Comparison of ENCODE assay signal across 13 cellular contexts in the genomic region with DNA sequence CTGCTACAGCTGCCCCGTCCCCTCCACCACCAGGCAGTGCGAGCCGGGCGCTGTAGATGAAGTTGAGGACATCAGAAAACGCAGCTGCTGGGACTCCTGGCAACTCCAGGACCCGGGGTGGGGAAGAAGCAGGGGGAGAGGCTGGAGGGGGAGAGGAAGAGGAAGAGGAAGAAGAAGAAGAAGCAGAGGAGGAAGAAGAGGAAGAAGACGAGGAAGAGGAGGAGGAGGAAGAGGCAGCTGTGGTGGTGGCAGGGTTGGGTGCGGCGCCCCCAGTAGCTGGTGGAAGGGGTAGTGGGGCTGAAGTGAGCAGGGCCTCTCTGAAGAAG. TPM values are rescaled to one million over a fixed set of nuclear protein-coding genes. Genes with fewer than 3 reads are reported as not detected.
DNase-seq lines count a peak whose midpoint lies in the region; ATAC-seq, FAIRE-seq and TF ChIP-seq lines count a peak whose summit lies in the region.
"Had no signal": no experiment of that assay in that cellular context is flagged by ENCODE, and none has a peak within 500 bp of the region (broad histone marks: within the 10 kb centered on the region; RNA-seq: fewer than 3 reads in every experiment).

No MANE protein-coding gene starts in this region.

- no peak for ATAC-seq in K562
- no peak for ATAC-seq in GM21723 (IDR thresholded peaks at IDR 0.05; ENCODE audit: unreplicated experiment)
- no peak for ATAC-seq in HG03280 (IDR thresholded peaks at IDR 0.05; ENCODE audit: unreplicated experiment)

- no peak overlapping the region for H2AFZ ChIP-seq in K562 (ENCODE audit: low read depth, low read length)

- H3K9me3 ChIP-seq in K562 (replicated peaks; ENCODE audit: control insufficient read depth, insufficient read depth, low read depth, low read length) (no peaks in the 10 kb centered on the region), neutrophil (no peaks in the 10 kb centered on the region)

- H3K9me1 ChIP-seq in K562 (ENCODE audit: control insufficient read depth, insufficient read depth, low read length) = no peaks in the 10 kb centered on the region

- peak overlapping the region; percentile 41 to 82 for H3K4me3 Mint-ChIP-seq in CD14-positive monocyte
- no peak overlapping the region for H3K4me3 Mint-ChIP-seq in Calu3 (ENCODE audit: low read depth, unreplicated experiment)

- H3K36me3 Mint-ChIP-seq in CD14-positive monocyte (peaks cover 20 to 38% of the 10 kb centered on the region in 2 donors), Calu3 (ENCODE audit: insufficient read depth, unreplicated experiment) (peaks cover 18% of the 10 kb centered on the region)

- H3K27ac ChIP-seq in K562 (ENCODE audit: extremely low read depth, low read depth, low read length) (peak overlapping the region; percentile 70; the same call in 1 of the 3 replicates), neutrophil (peak overlapping the region; percentile 61)

- DNase-seq in CD14-positive monocyte (ENCODE audit: low spot score) (no peak), K562 (ENCODE audit: extremely low read depth in 1 of 4, low spot score in 3 of 4) (no peak), Calu3 (no peak)
- DNase-seq: activated CD8-positive, alpha-beta memory T cell treated with anti-CD3 and anti-CD28 coated beads, Interleukin-2, amount 50 U/mL, for 4 hours; naive B cell; NCI-H1436; SHP77; stimulated activated CD4-positive, alpha-beta T cell treated with anti-CD3 and anti-CD28 coated beads, Interleukin-12 subunit alpha, Interleukin-12 subunit beta, amount 100 ng/mL, for 4 hours had no signal

- H3K27me3 Mint-ChIP-seq in CD14-positive monocyte (ENCODE audit: low read depth in 3 of 3) = no peaks in the 10 kb centered on the region
- no peaks in the 10 kb centered on the region for H3K27me3 Mint-ChIP-seq in Calu3 (ENCODE audit: unreplicated experiment)
- H3K27me3 Mint-ChIP-seq: naive B cell had no signal

- H3K27me3 ChIP-seq in K562 (ENCODE audit: control insufficient read depth in 2 of 2, insufficient read depth in 2 of 2, low read length in 2 of 2) (no peaks in the 10 kb centered on the region), neutrophil (no peaks in the 10 kb centered on the region)

- no peaks in the 10 kb centered on the region for H3K9me3 Mint-ChIP-seq in CD14-positive monocyte
- H3K9me3 Mint-ChIP-seq in Calu3 (ENCODE audit: low read depth, unreplicated experiment) = no peaks in the 10 kb centered on the region
- H3K9me3 Mint-ChIP-seq: naive B cell had no signal

- POLR2A ChIA-PET in K562 (lab: Yijun Ruan, JAX) = interaction anchor here (0.5 to 2.0 kb wide), 6 partner anchors 10 to 142 kb away, joined by 3 to 6 read pairs (median 4); no protein-coding TSS in a partner anchor

- TF ChIP-seq POLR2A in K562 (conservative IDR thresholded peaks at IDR 0.05) = no peak

- CTCF ChIA-PET in K562 (lab: Yijun Ruan, JAX; ENCODE audit: low intra/inter-chr PET ratio) = no interaction called here
- CTCF ChIA-PET in Calu3 (lab: Charles Lee) = no interaction called here

- no peak overlapping the region for H3K4me2 ChIP-seq in K562 (ENCODE audit: insufficient read depth, low read length)

- intact Hi-C loops in CD14-positive monocyte (cut with micrococcal nuclease) = loop anchor here in 1 of 2 donors (1.0 kb wide), 1 partner anchor 11 kb away; no protein-coding TSS in a partner anchor
- intact Hi-C loops in K562 (cut with micrococcal nuclease) = no loop called here
- intact Hi-C loops in Calu3 (cut with micrococcal nuclease; ENCODE audit: unreplicated experiment) = no loop called here

- TF ChIP-seq RAD21 in K562 (CRISPR knock-in tag; conservative IDR thresholded peaks at IDR 0.05 in 1 of 2, IDR thresholded peaks at IDR 0.05 in 1 of 2) = no peak

- no peak overlapping the region for H3K4me3 ChIP-seq in K562
- no peak overlapping the region for H3K4me3 ChIP-seq in neutrophil (ENCODE audit: low read depth in 1 of 2, low read length in 1 of 2)

- TF ChIP-seq CTCF in CD14-positive monocyte (IDR thresholded peaks at IDR 0.05) = no peak
- TF ChIP-seq CTCF in K562 (IDR thresholded peaks at IDR 0.05 in 2 of 3, conservative IDR thresholded peaks at IDR 0.05 in 1 of 3; ENCODE audit: insufficient read depth in 2 of 3, low read depth in 1 of 3, low read length in 3 of 3) = no peak
- no peak for TF ChIP-seq CTCF in neutrophil (IDR thresholded peaks at IDR 0.05)
- TF ChIP-seq CTCF in Calu3 (IDR thresholded peaks at IDR 0.05; ENCODE audit: unreplicated experiment) = no peak

- H3K36me3 ChIP-seq in K562 (ENCODE audit: control insufficient read depth, insufficient read depth, low read length) (peaks cover 37% of the 10 kb centered on the region; the same call in 1 of the 3 replicates), neutrophil (peaks cover 27% of the 10 kb centered on the region)

- H3K4me1 ChIP-seq in K562 (replicated peaks in 1 of 2; ENCODE audit: control insufficient read depth in 2 of 2, insufficient read depth in 2 of 2, low read length in 2 of 2) (peaks cover 8 to 29% of the 10 kb centered on the region in 2 experiments), neutrophil (ENCODE audit: control insufficient read depth in 1 of 2, insufficient read depth in 1 of 2, low read depth in 1 of 2, low read length in 1 of 2) (peaks cover 13 to 15% of the 10 kb centered on the region in 2 experiments)

- WGBS in K562 (ENCODE audit: insufficient coverage, low coverage, missing lambda C conversion rate) = 95% methylated on average over 3 of the region's 9 CpGs

- peaks cover 14% of the 10 kb centered on the region for H3K79me2 ChIP-seq in K562 (ENCODE audit: control insufficient read depth, insufficient read depth, low read length)

- TF ChIP-seq EP300 in K562 (IDR thresholded peaks at IDR 0.05; ENCODE audit: low read length) = no peak

- H3K9ac ChIP-seq in K562 (ENCODE audit: insufficient read depth in 1 of 2, low read depth in 2 of 2, low read length in 2 of 2) = peak overlapping the region in 1 of 2 experiments; percentile 64; a peak in 2 of 4 replicates

- H3K4me1 Mint-ChIP-seq in CD14-positive monocyte (peaks cover 21% of the 10 kb centered on the region), Calu3 (ENCODE audit: low read depth, unreplicated experiment) (no peaks in the 10 kb centered on the region)

- BruUV-seq in K562 (replicated peaks; lab: Mats Ljungman, UMichigan) = no TSS peak
- BruUV-seq in Calu3 (replicated peaks; lab: Mats Ljungman, UMichigan) = no TSS peak

- H3K27ac Mint-ChIP-seq in CD14-positive monocyte = peak overlapping the region; percentile 88 to 97 (median 94)
- H3K27ac Mint-ChIP-seq in Calu3 (ENCODE audit: unreplicated experiment) = no peak overlapping the region

- in situ Hi-C loops in K562 (cut with MboI) = no loop called here

- no peak for FAIRE-seq in K562 (lab: Jason Lieb, UNC)

- no peaks in the 10 kb centered on the region for H4K20me1 ChIP-seq in K562 (replicated peaks; ENCODE audit: control insufficient read depth, insufficient read depth, low read length)

RNA-seq across cellular contexts. Expression of a gene that starts 13.2 kb away (rescaled TPM):
- polyA plus RNA-seq in CD14-positive monocyte (1 to 10 TPM; 3.4 to 4.4 TPM), K562 (2011; rRNA removed) (2.5 and 2.7 TPM in 2 replicates), K562 (2014; fragmentation: Illumina TruSeq; extraction: Trizol) (4.5 and 4.9 TPM in 2 replicates), K562 (2014; fragmentation: Nextera tagmentation; extraction: Ambion mirVana) (1 to 10 TPM in 1 of 2 experiments, under 1 TPM in 1; 0.92 to 1.1 TPM), K562 (2014; rRNA removed) (4.0 and 4.7 TPM in 2 replicates)
- total RNA-seq in K562 (2011; cell fraction: chromatin; rRNA removed; ENCODE audit: low replicate concordance) = 8.1 and 15.0 TPM in 2 replicates
- total RNA-seq in K562 (2011; cell fraction: nucleolus; rRNA removed) = 9.2 and 9.7 TPM in 2 replicates
- 10.6 and 12.8 TPM in 2 replicates for total RNA-seq in K562 (2011; cell fraction: nucleoplasm; rRNA removed)
- total RNA-seq in K562 (2014; rRNA removed) (3.3 and 5.0 TPM in 2 replicates), K562 (2014; rRNA removed; fragmentation: Illumina TruSeq; extraction: Trizol) (2.5 and 2.7 TPM in 2 replicates), K562 (2015; rRNA removed; fragmentation: Illumina TruSeq; extraction: Trizol) (4.0 and 4.2 TPM in 2 replicates), K562 (2021) (6.7 and 6.9 TPM in 2 replicates), Calu3 (2022) (27.2 and 28.1 TPM in 2 replicates)
- polyA plus RNA-seq in K562 (2011; cell fraction: cytosol; rRNA removed) = 2.8 TPM in 2 replicates
- polyA plus RNA-seq in K562 (2011; cell fraction: nucleus; rRNA removed) = 9.9 and 13.7 TPM in 2 replicates
- polyA plus RNA-seq in K562 (2012) = 3.8 and 4.1 TPM in 2 replicates
- polyA minus RNA-seq in K562 (2011; rRNA and poly(A)+ RNA removed) = 3.3 and 3.5 TPM in 2 replicates
- polyA minus RNA-seq in K562 (2011; cell fraction: cytosol; rRNA and poly(A)+ RNA removed) = 2.0 and 2.7 TPM in 2 replicates
- polyA minus RNA-seq in K562 (2011; cell fraction: nucleus; rRNA and poly(A)+ RNA removed) = 4.6 and 6.0 TPM in 2 replicates

RNA-seq across cellular contexts. Expression of a gene that starts 15.0 kb away (rescaled TPM):
- not detected for polyA plus RNA-seq in CD14-positive monocyte
- not detected in 2 replicates for total RNA-seq in K562 (2011; cell fraction: chromatin; rRNA removed; ENCODE audit: low replicate concordance)
- not detected in 2 replicates for total RNA-seq in K562 (2011; cell fraction: nucleolus; rRNA removed)
- total RNA-seq in K562 (2011; cell fraction: nucleoplasm; rRNA removed) = not detected in 2 replicates
- not detected in 2 replicates for total RNA-seq in K562 (2014; rRNA removed)
- total RNA-seq in K562 (2014; rRNA removed; fragmentation: Illumina TruSeq; extraction: Trizol) = not detected in 2 replicates
- not detected in 2 replicates for total RNA-seq in K562 (2015; rRNA removed; fragmentation: Illumina TruSeq; extraction: Trizol)
- not detected in 2 replicates for total RNA-seq in K562 (2021)
- not detected in 2 replicates for polyA plus RNA-seq in K562 (2011; rRNA removed)
- not detected in 2 replicates for polyA plus RNA-seq in K562 (2011; cell fraction: cytosol; rRNA removed)
- polyA plus RNA-seq in K562 (2011; cell fraction: nucleus; rRNA removed) = not detected in 2 replicates
- 0.14 TPM in 1 of 2 replicates, not detected in the other for polyA plus RNA-seq in K562 (2012)
- polyA plus RNA-seq in K562 (2014; fragmentation: Illumina TruSeq; extraction: Trizol) = not detected in 2 replicates
- polyA plus RNA-seq in K562 (2014; fragmentation: Nextera tagmentation; extraction: Ambion mirVana) = not detected
- polyA plus RNA-seq in K562 (2014; rRNA removed) = not detected in 2 replicates
- not detected in 2 replicates for polyA minus RNA-seq in K562 (2011; rRNA and poly(A)+ RNA removed)
- polyA minus RNA-seq in K562 (2011; cell fraction: cytosol; rRNA and poly(A)+ RNA removed) = not detected in 2 replicates
- polyA minus RNA-seq in K562 (2011; cell fraction: nucleus; rRNA and poly(A)+ RNA removed) = not detected in 2 replicates
- not detected in 2 replicates for total RNA-seq in Calu3 (2022)
- total RNA-seq: endothelial cell of umbilical vein, H7 had no signal
- polyA plus RNA-seq: endothelial cell of umbilical vein had no signal

RNA-seq across cellular contexts. Expression of a gene that starts 17.9 kb away (rescaled TPM):
- polyA plus RNA-seq in CD14-positive monocyte (10 to 100 TPM; 12.1 to 25.4 TPM), K562 (2011; rRNA removed) (8.7 and 13.6 TPM in 2 replicates), K562 (2014; fragmentation: Illumina TruSeq; extraction: Trizol) (52.5 and 55.6 TPM in 2 replicates), K562 (2014; fragmentation: Nextera tagmentation; extraction: Ambion mirVana) (1 to 10 TPM; 1.3 to 1.5 TPM), K562 (2014; rRNA removed) (20.9 and 23.9 TPM in 2 replicates)
- 324 and 608 TPM in 2 replicates for total RNA-seq in K562 (2011; cell fraction: chromatin; rRNA removed; ENCODE audit: low replicate concordance)
- 252 and 283 TPM in 2 replicates for total RNA-seq in K562 (2011; cell fraction: nucleolus; rRNA removed)
- 236 and 241 TPM in 2 replicates for total RNA-seq in K562 (2011; cell fraction: nucleoplasm; rRNA removed)
- total RNA-seq in K562 (2014; rRNA removed) (31.7 and 32.1 TPM in 2 replicates), K562 (2014; rRNA removed; fragmentation: Illumina TruSeq; extraction: Trizol) (9.0 and 12.4 TPM in 2 replicates), K562 (2015; rRNA removed; fragmentation: Illumina TruSeq; extraction: Trizol) (9.6 and 15.4 TPM in 2 replicates), K562 (2021) (97.6 and 109 TPM in 2 replicates), Calu3 (2022) (89.0 and 99.3 TPM in 2 replicates)
- polyA plus RNA-seq in K562 (2011; cell fraction: cytosol; rRNA removed) = 10.8 and 13.4 TPM in 2 replicates
- polyA plus RNA-seq in K562 (2011; cell fraction: nucleus; rRNA removed) = 56.5 and 68.4 TPM in 2 replicates
- polyA plus RNA-seq in K562 (2012) = 46.0 and 58.3 TPM in 2 replicates
- 63.4 and 72.9 TPM in 2 replicates for polyA minus RNA-seq in K562 (2011; rRNA and poly(A)+ RNA removed)
- polyA minus RNA-seq in K562 (2011; cell fraction: cytosol; rRNA and poly(A)+ RNA removed) = 117 and 140 TPM in 2 replicates
- polyA minus RNA-seq in K562 (2011; cell fraction: nucleus; rRNA and poly(A)+ RNA removed) = 66.5 and 98.3 TPM in 2 replicates

RNA-seq across cellular contexts. Expression of a gene that starts 21.4 kb away (rescaled TPM):
- 10 to 100 TPM; 14.7 to 15.7 TPM for polyA plus RNA-seq in CD14-positive monocyte
- 8.4 and 14.2 TPM in 2 replicates for total RNA-seq in K562 (2011; cell fraction: chromatin; rRNA removed; ENCODE audit: low replicate concordance)
- 9.3 and 9.7 TPM in 2 replicates for total RNA-seq in K562 (2011; cell fraction: nucleolus; rRNA removed)
- total RNA-seq in K562 (2011; cell fraction: nucleoplasm; rRNA removed) = 10.6 and 13.7 TPM in 2 replicates
- 4.7 and 5.0 TPM in 2 replicates for total RNA-seq in K562 (2014; rRNA removed)
- 4.8 and 5.1 TPM in 2 replicates for total RNA-seq in K562 (2014; rRNA removed; fragmentation: Illumina TruSeq; extraction: Trizol)
- 6.3 and 6.6 TPM in 2 replicates for total RNA-seq in K562 (2015; rRNA removed; fragmentation: Illumina TruSeq; extraction: Trizol)
- total RNA-seq in K562 (2021) = 4.5 and 4.9 TPM in 2 replicates
- 7.5 and 7.6 TPM in 2 replicates for polyA plus RNA-seq in K562 (2011; rRNA removed)
- polyA plus RNA-seq in K562 (2011; cell fraction: cytosol; rRNA removed) = 12.9 and 14.1 TPM in 2 replicates
- 5.5 and 7.4 TPM in 2 replicates for polyA plus RNA-seq in K562 (2011; cell fraction: nucleus; rRNA removed)
- 10.8 and 11.7 TPM in 2 replicates for polyA plus RNA-seq in K562 (2012)
- polyA plus RNA-seq in K562 (2014; fragmentation: Illumina TruSeq; extraction: Trizol) = 11.5 and 12.3 TPM in 2 replicates
- polyA plus RNA-seq in K562 (2014; fragmentation: Nextera tagmentation; extraction: Ambion mirVana) = 10 to 100 TPM in 1 of 2 experiments, 1 to 10 TPM in 1; 8.2 to 11.3 TPM
- 6.8 and 7.9 TPM in 2 replicates for polyA plus RNA-seq in K562 (2014; rRNA removed)
- polyA minus RNA-seq in K562 (2011; rRNA and poly(A)+ RNA removed) = 3.7 and 4.7 TPM in 2 replicates
- 2.6 and 2.8 TPM in 2 replicates for polyA minus RNA-seq in K562 (2011; cell fraction: cytosol; rRNA and poly(A)+ RNA removed)
- polyA minus RNA-seq in K562 (2011; cell fraction: nucleus; rRNA and poly(A)+ RNA removed) = 2.2 and 3.1 TPM in 2 replicates
- 2.4 and 3.0 TPM in 2 replicates for total RNA-seq in Calu3 (2022)

RNA-seq across cellular contexts. Expression of a gene that starts 27.0 kb away (rescaled TPM):
- polyA plus RNA-seq in CD14-positive monocyte (not detected), K562 (2011; rRNA removed) (4.7 and 10.4 TPM in 2 replicates), K562 (2014; fragmentation: Illumina TruSeq; extraction: Trizol) (6.1 and 7.5 TPM in 2 replicates), K562 (2014; fragmentation: Nextera tagmentation; extraction: Ambion mirVana) (1 to 10 TPM; 1.2 to 1.4 TPM), K562 (2014; rRNA removed) (3.2 and 3.4 TPM in 2 replicates)
- total RNA-seq in K562 (2011; cell fraction: chromatin; rRNA removed; ENCODE audit: low replicate concordance) = 5.6 and 12.1 TPM in 2 replicates
- 6.7 and 7.5 TPM in 2 replicates for total RNA-seq in K562 (2011; cell fraction: nucleolus; rRNA removed)
- 7.7 and 14.8 TPM in 2 replicates for total RNA-seq in K562 (2011; cell fraction: nucleoplasm; rRNA removed)
- total RNA-seq in K562 (2014; rRNA removed) (3.0 and 3.5 TPM in 2 replicates), K562 (2014; rRNA removed; fragmentation: Illumina TruSeq; extraction: Trizol) (2.7 and 3.2 TPM in 2 replicates), K562 (2015; rRNA removed; fragmentation: Illumina TruSeq; extraction: Trizol) (2.2 and 3.3 TPM in 2 replicates), K562 (2021) (4.4 and 5.8 TPM in 2 replicates), Calu3 (2022) (1.2 and 2.1 TPM in 2 replicates)
- polyA plus RNA-seq in K562 (2011; cell fraction: cytosol; rRNA removed) = 5.5 and 8.1 TPM in 2 replicates
- polyA plus RNA-seq in K562 (2011; cell fraction: nucleus; rRNA removed) = 23.3 and 26.0 TPM in 2 replicates
- 6.5 and 7.3 TPM in 2 replicates for polyA plus RNA-seq in K562 (2012)
- polyA minus RNA-seq in K562 (2011; rRNA and poly(A)+ RNA removed) = 2.2 and 3.4 TPM in 2 replicates
- polyA minus RNA-seq in K562 (2011; cell fraction: cytosol; rRNA and poly(A)+ RNA removed) = 1.9 and 3.9 TPM in 2 replicates
- 2.7 and 5.2 TPM in 2 replicates for polyA minus RNA-seq in K562 (2011; cell fraction: nucleus; rRNA and poly(A)+ RNA removed)
- total RNA-seq: endothelial cell of umbilical vein had no signal
